In the genomic region with DNA sequence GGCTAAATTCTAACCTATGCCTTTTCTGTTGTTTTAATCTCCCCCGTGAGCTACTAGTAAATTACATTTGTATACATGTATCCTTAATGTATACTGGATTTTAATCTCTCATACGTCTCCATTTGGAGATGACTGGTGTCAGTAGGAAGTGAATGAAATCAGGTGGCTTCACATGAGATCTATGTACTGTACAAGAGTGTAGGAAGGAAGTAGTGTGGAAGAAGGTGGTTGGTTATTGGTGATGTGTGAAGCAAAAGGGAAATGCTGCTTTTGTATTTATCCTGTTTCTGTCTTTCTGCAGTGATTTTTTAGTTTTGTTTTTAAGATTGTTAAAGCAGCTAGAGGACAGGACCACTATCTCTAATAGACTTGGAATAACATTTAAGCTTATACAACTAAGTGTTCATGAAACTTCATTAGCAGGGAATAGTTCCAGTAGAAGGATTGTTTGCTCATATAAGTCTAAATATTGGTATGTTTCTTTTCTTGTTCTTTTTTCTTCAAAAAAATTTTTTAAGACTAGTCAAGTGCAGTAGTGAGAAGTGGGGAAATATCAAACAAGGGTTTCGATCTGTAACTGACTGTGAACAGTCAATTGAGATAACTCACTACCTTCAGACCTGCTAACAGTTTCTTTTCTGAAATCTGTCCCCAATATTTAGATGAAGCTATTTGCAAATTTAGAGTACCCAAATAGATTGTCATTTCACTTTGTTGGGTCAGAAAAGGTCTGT, we compare ENCODE assay signal across 15 cellular contexts. TPM values are rescaled to one million over a fixed set of nuclear protein-coding genes. Genes with fewer than 3 reads are reported as not detected.
A peak's percentile ranks its signal among the peaks of the same experiment; 100 is the strongest.
DNase-seq lines count a peak whose midpoint lies in the region; ATAC-seq and TF ChIP-seq lines count a peak whose summit lies in the region.
"Had no signal": no experiment of that assay in that cellular context is flagged by ENCODE, and none has a peak within 500 bp of the region (broad histone marks: within the 10 kb centered on the region; RNA-seq: fewer than 3 reads in every experiment).

No MANE protein-coding gene starts in this region.

- peak overlapping the region; percentile 71 for H3K27ac Mint-ChIP-seq in dendritic cell treated with granulocyte-macrophage colony-stimulating factor and Interleukin-4, amounts not matched to agents 40 ng/mL and 50 ng/mL, for 4 days

- peaks cover 18 to 94% (median 74%) of the 10 kb centered on the region in 6 donors for H3K4me1 ChIP-seq in spleen

- H3K27ac ChIP-seq in spleen = peak overlapping the region; percentile 45 to 76 (median 69)
- H3K27ac ChIP-seq: RWPE1 had no signal

- no peaks in the 10 kb centered on the region for H3K9me3 Mint-ChIP-seq in dendritic cell treated with granulocyte-macrophage colony-stimulating factor and Interleukin-4, amounts not matched to agents 40 ng/mL and 50 ng/mL, for 4 days
- H3K9me3 Mint-ChIP-seq: GM23338 had no signal

- no peak for TF ChIP-seq POLR2A in spleen (IDR thresholded peaks at IDR 0.05)

- peaks cover 71% of the 10 kb centered on the region for H3K4me1 Mint-ChIP-seq in dendritic cell treated with granulocyte-macrophage colony-stimulating factor and Interleukin-4, amounts not matched to agents 40 ng/mL and 50 ng/mL, for 4 days (ENCODE audit: low read depth)

- WGBS in spleen, 5 donors = 54 to 58% (median 57%) methylated on average over 3 of the region's 3 CpGs

- H3K4me3 ChIP-seq in spleen = peak overlapping the region in 1 of 8 donors; percentile 24
- H3K4me3 ChIP-seq: GM23338, heart right ventricle had no signal

- H3K4me3 Mint-ChIP-seq in dendritic cell treated with granulocyte-macrophage colony-stimulating factor and Interleukin-4, amounts not matched to agents 40 ng/mL and 50 ng/mL, for 4 days = no peak overlapping the region
- H3K4me3 Mint-ChIP-seq: GM23338 had no signal

- H3K27me3 ChIP-seq in spleen (replicated peaks in 1 of 7) = no peaks in the 10 kb centered on the region
- H3K27me3 ChIP-seq: heart right ventricle had no signal

- peaks cover 7 to 44% (median 30%) of the 10 kb centered on the region in 6 donors for H3K36me3 ChIP-seq in spleen

- peaks cover 59% of the 10 kb centered on the region for H3K36me3 Mint-ChIP-seq in dendritic cell treated with granulocyte-macrophage colony-stimulating factor and Interleukin-4, amounts not matched to agents 40 ng/mL and 50 ng/mL, for 4 days (ENCODE audit: low read depth)

- TF ChIP-seq CTCF in spleen (IDR thresholded peaks at IDR 0.05 in 8 of 11, conservative IDR thresholded peaks at IDR 0.05 in 3 of 11) = no peak

- intact Hi-C loops in dendritic cell treated with granulocyte-macrophage colony-stimulating factor and Interleukin-4, amounts not matched to agents 40 ng/mL and 50 ng/mL, for 4 days (cut with micrococcal nuclease) = no loop called here
- intact Hi-C loops in spleen (cut with DNase I; ENCODE audit: low total_unique reads) = no loop called here

- H3K9me3 ChIP-seq in spleen = no peaks in the 10 kb centered on the region
- H3K9me3 ChIP-seq: heart right ventricle had no signal

- ATAC-seq in HG03066 (IDR thresholded peaks at IDR 0.05; ENCODE audit: low read depth, unreplicated experiment) (peak; percentile 60), GM21515 (IDR thresholded peaks at IDR 0.05; ENCODE audit: unreplicated experiment) (no peak), GM21381 (IDR thresholded peaks at IDR 0.05; ENCODE audit: unreplicated experiment) (no peak)

- DNase-seq in NOMO-1 treated with DMSO at 0.1 percent for 48 hours (lab: John Stamatoyannopoulos, UW; ENCODE audit: unreplicated experiment) (peak; percentile 6), NOMO-1 treated with dmso at 0.1 percent for 144 hours (lab: John Stamatoyannopoulos, UW; ENCODE audit: unreplicated experiment) (no peak), spleen (no peak), SIG-M5 (lab: John Stamatoyannopoulos, UW) (no peak)
- DNase-seq: 8988T; activated gamma-delta T cell treated with Interleukin-2 at 50 U/mL for 16 hours; effector memory CD4-positive, alpha-beta T cell; heart right ventricle had no signal

- no peaks in the 10 kb centered on the region for H3K27me3 Mint-ChIP-seq in dendritic cell treated with granulocyte-macrophage colony-stimulating factor and Interleukin-4, amounts not matched to agents 40 ng/mL and 50 ng/mL, for 4 days

RNA-seq across cellular contexts. Expression of gene SNX1, which starts 15.3 kb away (rescaled TPM):
- total RNA-seq in spleen = 100 to 1,000 TPM in 6 of 7 donors, 10 to 100 TPM in 1; 99.9 to 161 (median 134) TPM
- polyA plus RNA-seq in spleen = 10 to 100 TPM; 45.5 to 73.7 (median 58.0) TPM

RNA-seq across cellular contexts. Expression of gene CIAO2A, which starts 17.5 kb away (rescaled TPM):
- 100 to 1,000 TPM in 1 of 7 donors, 10 to 100 TPM in 6; 42.2 to 112 (median 53.4) TPM for total RNA-seq in spleen
- polyA plus RNA-seq in spleen = 100 to 1,000 TPM; 109 to 129 (median 122) TPM

RNA-seq across cellular contexts. Expression of gene SNX22, which starts 40.4 kb away (rescaled TPM):
- 10 to 100 TPM in 6 of 7 donors, 1 to 10 TPM in 1; 8.9 to 18.6 (median 13.6) TPM for total RNA-seq in spleen
- polyA plus RNA-seq in spleen = 10 to 100 TPM; 13.9 to 17.6 (median 17.1) TPM
- total RNA-seq: Daoy had no signal

RNA-seq across cellular contexts. Expression of gene PPIB, which starts 51.7 kb away (rescaled TPM):
- 100 to 1,000 TPM; 250 to 448 (median 305) TPM for total RNA-seq in spleen
- 100 to 1,000 TPM; 281 to 402 (median 287) TPM for polyA plus RNA-seq in spleen
